15 cellular contexts compared by ENCODE assay signal in the genomic region with DNA sequence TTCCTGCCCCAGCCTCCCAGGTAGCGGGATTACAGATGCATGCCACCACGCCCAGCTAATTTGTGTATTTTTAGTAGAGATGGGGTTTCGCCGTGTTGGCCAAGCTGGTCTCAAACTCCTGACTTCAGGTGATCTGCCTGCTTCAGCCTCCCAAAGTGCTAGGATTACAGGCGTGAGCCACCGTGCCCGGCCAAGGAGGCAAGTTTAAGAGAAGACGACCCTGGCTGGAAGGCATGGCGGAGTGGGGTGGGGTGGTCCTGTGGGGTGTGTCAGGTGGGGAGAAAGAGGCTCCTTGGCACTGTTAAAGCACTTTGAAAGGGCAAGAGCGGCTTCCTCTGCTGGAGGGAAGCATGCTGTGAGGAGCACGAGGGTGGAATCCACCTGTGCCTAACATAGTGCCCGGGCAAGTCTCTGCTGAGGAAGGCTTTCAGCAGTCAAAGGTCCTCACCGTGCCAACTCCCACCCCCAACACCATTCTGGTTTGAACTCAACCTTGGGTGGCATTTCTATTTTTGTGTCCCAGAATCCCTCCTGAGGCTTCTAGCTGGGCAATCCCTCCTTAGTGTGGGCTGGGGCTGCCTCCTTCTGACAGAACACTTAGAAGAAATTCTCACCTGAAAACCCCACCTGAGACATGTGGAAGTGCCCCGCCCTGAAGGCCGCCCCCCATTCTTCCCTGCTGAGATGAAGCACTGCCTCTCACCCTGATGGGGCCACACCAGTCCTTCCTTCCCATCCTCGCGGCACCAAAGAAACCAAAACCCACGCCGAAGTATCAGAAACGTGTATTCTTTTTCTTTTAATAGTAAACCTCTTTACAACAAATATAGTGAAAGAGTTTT.
DNase-seq lines count a peak whose midpoint lies in the region; ATAC-seq and TF ChIP-seq lines count a peak whose summit lies in the region.
"Had no signal": no experiment of that assay in that cellular context is flagged by ENCODE, and none has a peak within 500 bp of the region (broad histone marks: within the 10 kb centered on the region; RNA-seq: fewer than 3 reads in every experiment).

No MANE protein-coding gene starts in this region.

- TF ChIP-seq CTCF in HEK293 (tag by site-specific recombination; IDR thresholded peaks at IDR 0.05): no peak
- TF ChIP-seq CTCF in MM.1S (IDR thresholded peaks at IDR 0.05; ENCODE audit: low read length): no peak

- H3K79me2 ChIP-seq in ACC112 (ENCODE audit: control insufficient read depth, insufficient read depth, low read length, unreplicated experiment) (no peaks in the 10 kb centered on the region), MM.1S (ENCODE audit: low read length) (peaks cover 7% of the 10 kb centered on the region; the same call in 1 of the 2 replicates)

- H3K27me3 ChIP-seq in ACC112 (ENCODE audit: insufficient read depth, low read length): no peaks in the 10 kb centered on the region
- H3K27me3 ChIP-seq in rectal smooth muscle tissue (ENCODE audit: control insufficient read depth, insufficient read depth, low read length): no peaks in the 10 kb centered on the region
- H3K27me3 ChIP-seq in MM.1S (replicated peaks; ENCODE audit: insufficient read depth, low read length): no peaks in the 10 kb centered on the region

- POLR2A ChIA-PET in HEK293 (lab: Yijun Ruan, JAX): no interaction called here

- H3K4me1 ChIP-seq in ACC112 (ENCODE audit: control insufficient read depth, insufficient read depth, low read length, unreplicated experiment): peaks cover 47% of the 10 kb centered on the region
- H3K4me1 ChIP-seq in HEK293 (ENCODE audit: control insufficient read depth, insufficient read depth, low read length): no peaks in the 10 kb centered on the region; the same call in 1 of the 2 replicates
- H3K4me1 ChIP-seq in rectal smooth muscle tissue (ENCODE audit: control insufficient read depth, insufficient read depth, low read length): peaks cover 11% of the 10 kb centered on the region
- H3K4me1 ChIP-seq in MM.1S (ENCODE audit: low read length): no peaks in the 10 kb centered on the region

- no peaks in the 10 kb centered on the region for H3K9me3 ChIP-seq in HEK293 (ENCODE audit: control insufficient read depth, insufficient read depth, low read depth, low read length)
- H3K9me3 ChIP-seq in MM.1S (replicated peaks; ENCODE audit: insufficient read depth, low read length): no peaks in the 10 kb centered on the region

- DNase-seq in epithelial cell of prostate (ENCODE audit: low read depth, low spot score) (no peak), MM.1S (no peak)
- DNase-seq in activated CD8-positive, alpha-beta memory T cell treated with anti-CD3 and anti-CD28 coated beads, Interleukin-2, amount 50 U/mL, for 4 hours: no peak
- DNase-seq in stimulated activated CD4-positive, alpha-beta T cell treated with anti-CD3 and anti-CD28 coated beads, Interleukin-12 subunit alpha, Interleukin-12 subunit beta, amount 100 ng/mL, for 4 hours: no peak
- DNase-seq: activated CD8-positive, alpha-beta memory T cell treated with anti-CD3 and anti-CD28 coated beads, Interleukin-2, amount 10 ng/mL, durations not matched to agents 7 days and 5 days; activated naive CD4-positive, alpha-beta T cell treated with anti-CD3 and anti-CD28 coated beads, Interleukin-2, amount 50 U/mL, for 16 hours; central memory CD4-positive, alpha-beta T cell; DMS79; HCEC 1CT; NCI-H774; T-helper 1 cell had no signal

- H3K27ac ChIP-seq in ACC112 (ENCODE audit: low read depth, low read length) (peak overlapping the region; percentile 95), HEK293 (ENCODE audit: extremely low read depth, low read depth, low read length) (no peak overlapping the region), epithelial cell of prostate (peak overlapping the region; percentile 33), rectal smooth muscle tissue (ENCODE audit: low read depth, low read length) (peak overlapping the region; percentile 65), MM.1S (ENCODE audit: low read length) (no peak overlapping the region)

- no peaks in the 10 kb centered on the region for H3K9me2 ChIP-seq in MM.1S (replicated peaks; ENCODE audit: insufficient read depth, low read length)

- CTCF ChIA-PET in HEK293 (lab: Yijun Ruan, JAX): no interaction called here

- no peaks in the 10 kb centered on the region for H4K20me1 ChIP-seq in MM.1S (ENCODE audit: insufficient read depth, low read length)

- H3K4me3 ChIP-seq in ACC112 (ENCODE audit: low read depth, low read length) (no peak overlapping the region), HEK293 (ENCODE audit: low read depth, low read length) (no peak overlapping the region), rectal smooth muscle tissue (ENCODE audit: low read length) (no peak overlapping the region), MM.1S (ENCODE audit: low read length) (no peak overlapping the region)

- no peak overlapping the region for H3K4me2 ChIP-seq in MM.1S (ENCODE audit: low read depth, low read length)

- H3K9ac ChIP-seq in rectal smooth muscle tissue (ENCODE audit: low read length) (no peak overlapping the region), MM.1S (ENCODE audit: low read length) (no peak overlapping the region)

- H2AFZ ChIP-seq in ACC112 (ENCODE audit: low read length, unreplicated experiment): no peak overlapping the region
- no peak overlapping the region for H2AFZ ChIP-seq in MM.1S (ENCODE audit: low read length)

- H3F3A ChIP-seq in MM.1S (ENCODE audit: insufficient read depth, low read length): peaks cover 30% of the 10 kb centered on the region

- H3K36me3 ChIP-seq in ACC112 (ENCODE audit: insufficient read depth, low read length) (no peaks in the 10 kb centered on the region; the same call in 1 of the 2 replicates), HEK293 (ENCODE audit: control insufficient read depth in 2 of 2, insufficient read depth in 1 of 2, low read length in 2 of 2) (peaks cover 0 to 29% of the 10 kb centered on the region in 2 experiments; a peak in 2 of 3 replicates), rectal smooth muscle tissue (ENCODE audit: control insufficient read depth, insufficient read depth, low read length) (peaks cover 7% of the 10 kb centered on the region), MM.1S (replicated peaks; ENCODE audit: insufficient read depth, low read length) (0 out of 2 replicates have a peak, but pooled peaks cover 3% of the 10 kb centered on the region)

- ATAC-seq in GM21529 (IDR thresholded peaks at IDR 0.05; ENCODE audit: unreplicated experiment): no peak
- ATAC-seq: activated CD8-positive, alpha-beta memory T cell treated with anti-CD3 and anti-CD28 coated beads, Interleukin-2, amount 10 ng/mL, durations not matched to agents 7 days and 5 days had no signal

TF ChIP-seq in HEK293, 187 proteins besides CTCF, POLR2A, EP300 and RAD21:
- TF ChIP-seq ZNF571 (tag by site-specific recombination; IDR thresholded peaks at IDR 0.05): no peak
- TF ChIP-seq KLF1 (tag by site-specific recombination; IDR thresholded peaks at IDR 0.05): 0 out of 2 replicates have a peak, but pooled peaks have one; percentile 9
- TF ChIP-seq ZNF121 (tag by site-specific recombination; IDR thresholded peaks at IDR 0.05): no peak

Comparison
In these comparisons a context has a peak if more than half of its experiments do, and no peak if none do; other contexts are left out.
1. H3K27ac ChIP-seq: peak in ACC112 (single experiment), epithelial cell of prostate (single experiment) and rectal smooth muscle tissue (single experiment); none in HEK293 (single experiment) and MM.1S (single experiment).